In the genomic region with DNA sequence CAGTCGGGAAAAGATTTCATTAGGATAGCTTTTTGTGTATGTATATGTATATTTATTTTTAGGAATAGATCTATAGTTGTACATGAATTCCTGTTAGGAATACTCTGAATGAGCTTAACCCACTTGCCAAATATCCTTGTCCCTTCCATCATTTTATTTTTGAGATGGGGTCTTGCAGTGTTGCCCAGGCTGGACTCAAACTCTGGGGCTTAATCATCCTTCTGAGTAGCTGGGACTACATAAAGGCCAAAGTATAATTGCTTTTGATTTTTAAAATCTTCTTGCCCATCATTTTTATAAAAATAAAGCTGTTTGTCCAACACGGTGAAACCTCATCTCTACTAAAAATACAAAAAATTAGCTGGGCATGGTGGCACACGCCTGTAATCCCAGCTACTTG, we compare ENCODE assay signal across 2 cellular contexts.
TF ChIP-seq lines count a peak whose summit lies in the region.

No MANE protein-coding gene starts in this region.

TF ChIP-seq in HEK293, 187 proteins besides CTCF, POLR2A, EP300 and RAD21:
- TF ChIP-seq, protein P1, sequence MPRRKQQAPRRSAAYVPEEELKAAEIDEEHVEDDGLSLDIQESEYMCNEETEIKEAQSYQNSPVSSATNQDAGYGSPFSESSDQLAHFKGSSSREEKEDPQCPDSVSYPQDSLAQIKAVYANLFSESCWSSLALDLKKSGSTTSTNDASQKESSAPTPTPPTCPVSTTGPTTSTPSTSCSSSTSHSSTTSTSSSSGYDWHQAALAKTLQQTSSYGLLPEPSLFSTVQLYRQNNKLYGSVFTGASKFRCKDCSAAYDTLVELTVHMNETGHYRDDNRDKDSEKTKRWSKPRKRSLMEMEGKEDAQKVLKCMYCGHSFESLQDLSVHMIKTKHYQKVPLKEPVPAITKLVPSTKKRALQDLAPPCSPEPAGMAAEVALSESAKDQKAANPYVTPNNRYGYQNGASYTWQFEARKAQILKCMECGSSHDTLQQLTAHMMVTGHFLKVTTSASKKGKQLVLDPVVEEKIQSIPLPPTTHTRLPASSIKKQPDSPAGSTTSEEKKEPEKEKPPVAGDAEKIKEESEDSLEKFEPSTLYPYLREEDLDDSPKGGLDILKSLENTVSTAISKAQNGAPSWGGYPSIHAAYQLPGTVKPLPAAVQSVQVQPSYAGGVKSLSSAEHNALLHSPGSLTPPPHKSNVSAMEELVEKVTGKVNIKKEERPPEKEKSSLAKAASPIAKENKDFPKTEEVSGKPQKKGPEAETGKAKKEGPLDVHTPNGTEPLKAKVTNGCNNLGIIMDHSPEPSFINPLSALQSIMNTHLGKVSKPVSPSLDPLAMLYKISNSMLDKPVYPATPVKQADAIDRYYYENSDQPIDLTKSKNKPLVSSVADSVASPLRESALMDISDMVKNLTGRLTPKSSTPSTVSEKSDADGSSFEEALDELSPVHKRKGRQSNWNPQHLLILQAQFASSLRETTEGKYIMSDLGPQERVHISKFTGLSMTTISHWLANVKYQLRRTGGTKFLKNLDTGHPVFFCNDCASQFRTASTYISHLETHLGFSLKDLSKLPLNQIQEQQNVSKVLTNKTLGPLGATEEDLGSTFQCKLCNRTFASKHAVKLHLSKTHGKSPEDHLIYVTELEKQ (tag by site-specific recombination; IDR thresholded peaks at IDR 0.05; ENCODE audit: borderline replicate concordance), result no peak
- no peak for TF ChIP-seq BCL6B (tag by site-specific recombination; IDR thresholded peaks at IDR 0.05)
- TF ChIP-seq ZNF626 (tag by site-specific recombination; IDR thresholded peaks at IDR 0.05), result no peak
- no peak for TF ChIP-seq ZNF521 (tag by site-specific recombination; IDR thresholded peaks at IDR 0.05)
- TF ChIP-seq, protein P2, sequence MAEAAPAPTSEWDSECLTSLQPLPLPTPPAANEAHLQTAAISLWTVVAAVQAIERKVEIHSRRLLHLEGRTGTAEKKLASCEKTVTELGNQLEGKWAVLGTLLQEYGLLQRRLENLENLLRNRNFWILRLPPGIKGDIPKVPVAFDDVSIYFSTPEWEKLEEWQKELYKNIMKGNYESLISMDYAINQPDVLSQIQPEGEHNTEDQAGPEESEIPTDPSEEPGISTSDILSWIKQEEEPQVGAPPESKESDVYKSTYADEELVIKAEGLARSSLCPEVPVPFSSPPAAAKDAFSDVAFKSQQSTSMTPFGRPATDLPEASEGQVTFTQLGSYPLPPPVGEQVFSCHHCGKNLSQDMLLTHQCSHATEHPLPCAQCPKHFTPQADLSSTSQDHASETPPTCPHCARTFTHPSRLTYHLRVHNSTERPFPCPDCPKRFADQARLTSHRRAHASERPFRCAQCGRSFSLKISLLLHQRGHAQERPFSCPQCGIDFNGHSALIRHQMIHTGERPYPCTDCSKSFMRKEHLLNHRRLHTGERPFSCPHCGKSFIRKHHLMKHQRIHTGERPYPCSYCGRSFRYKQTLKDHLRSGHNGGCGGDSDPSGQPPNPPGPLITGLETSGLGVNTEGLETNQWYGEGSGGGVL (tag by site-specific recombination; IDR thresholded peaks at IDR 0.05), result no peak
- peak; percentile 26; the same call in 1 of the 2 replicates for TF ChIP-seq ZNF121 (tag by site-specific recombination; IDR thresholded peaks at IDR 0.05)

TF ChIP-seq in K562, 482 proteins besides CTCF, POLR2A, EP300 and RAD21:
- no peak for TF ChIP-seq ZNF780A (CRISPR knock-in tag; IDR thresholded peaks at IDR 0.05)
- TF ChIP-seq ATF1 (CRISPR knock-in tag; IDR thresholded peaks at IDR 0.05), result no peak
- TF ChIP-seq ATF1 (tag; IDR thresholded peaks at IDR 0.05), result no peak
- no peak for TF ChIP-seq HMGXB4 (CRISPR knock-in tag; IDR thresholded peaks at IDR 0.05)
- no peak for TF ChIP-seq CEBPZ (IDR thresholded peaks at IDR 0.05; ENCODE audit: borderline replicate concordance, low read depth, low read length)
- no peak for TF ChIP-seq RHOXF2B (CRISPR knock-in tag; conservative IDR thresholded peaks at IDR 0.05)
- no peak for TF ChIP-seq ZBTB17 (CRISPR knock-in tag; IDR thresholded peaks at IDR 0.05)
- TF ChIP-seq, protein P3, sequence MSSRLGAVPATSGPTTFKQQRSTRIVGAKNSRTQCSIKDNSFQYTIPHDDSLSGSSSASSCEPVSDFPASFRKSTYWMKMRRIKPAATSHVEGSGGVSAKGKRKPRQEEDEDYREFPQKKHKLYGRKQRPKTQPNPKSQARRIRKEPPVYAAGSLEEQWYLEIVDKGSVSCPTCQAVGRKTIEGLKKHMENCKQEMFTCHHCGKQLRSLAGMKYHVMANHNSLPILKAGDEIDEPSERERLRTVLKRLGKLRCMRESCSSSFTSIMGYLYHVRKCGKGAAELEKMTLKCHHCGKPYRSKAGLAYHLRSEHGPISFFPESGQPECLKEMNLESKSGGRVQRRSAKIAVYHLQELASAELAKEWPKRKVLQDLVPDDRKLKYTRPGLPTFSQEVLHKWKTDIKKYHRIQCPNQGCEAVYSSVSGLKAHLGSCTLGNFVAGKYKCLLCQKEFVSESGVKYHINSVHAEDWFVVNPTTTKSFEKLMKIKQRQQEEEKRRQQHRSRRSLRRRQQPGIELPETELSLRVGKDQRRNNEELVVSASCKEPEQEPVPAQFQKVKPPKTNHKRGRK (tag; IDR thresholded peaks at IDR 0.05), result no peak
- TF ChIP-seq HBP1 (CRISPR knock-in tag; IDR thresholded peaks at IDR 0.05), result no peak
- no peak for TF ChIP-seq PRDM10 (IDR thresholded peaks at IDR 0.05; ENCODE audit: partially characterized antibody)
- TF ChIP-seq ZNF79 (CRISPR knock-in tag; IDR thresholded peaks at IDR 0.05; ENCODE audit: low read depth), result no peak
- no peak for TF ChIP-seq SMARCA5 (IDR thresholded peaks at IDR 0.05)
- no peak for TF ChIP-seq CSDE1 (IDR thresholded peaks at IDR 0.05)
- no peak for TF ChIP-seq BACH1 (tag; IDR thresholded peaks at IDR 0.05)
- TF ChIP-seq ZNF121 (CRISPR knock-in tag; conservative IDR thresholded peaks at IDR 0.05), result peak; percentile 58; the same call in 1 of the 2 replicates
- no peak for TF ChIP-seq CHD2 (IDR thresholded peaks at IDR 0.05; ENCODE audit: low read depth, low read length)
- TF ChIP-seq MLLT1 (IDR thresholded peaks at IDR 0.05), result no peak
- peak; percentile 33 for TF ChIP-seq RBM25 (IDR thresholded peaks at IDR 0.05; ENCODE audit: low read depth, low read length, severe bottlenecking)
- no peak for TF ChIP-seq ZBTB26 (CRISPR knock-in tag; IDR thresholded peaks at IDR 0.05)
